In the genomic region with DNA sequence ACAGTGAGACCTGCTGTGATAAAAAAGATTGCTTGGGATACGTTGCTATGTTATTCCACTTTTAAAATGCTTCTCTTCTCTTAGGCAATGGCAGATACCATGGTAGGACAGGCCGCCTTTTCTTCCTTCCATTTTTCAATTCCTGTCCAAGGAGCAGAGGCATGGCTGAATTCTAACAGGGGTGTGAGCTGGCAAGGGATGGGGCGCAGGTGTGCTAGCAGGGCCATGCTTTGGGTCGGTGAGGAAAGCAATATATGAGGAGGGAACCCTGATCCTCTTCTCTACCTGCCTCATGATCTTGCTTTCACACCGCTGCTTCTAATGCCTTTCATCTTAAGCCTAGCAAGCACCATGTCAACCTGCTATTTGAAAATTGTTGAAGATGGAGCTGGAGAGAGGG, we compare ENCODE assay signal across 25 cellular contexts.
"Had no signal": no experiment of that assay in that cellular context is flagged by ENCODE, and none has a peak within 500 bp of the region (broad histone marks: within the 10 kb centered on the region; RNA-seq: fewer than 3 reads in every experiment).

No MANE protein-coding gene starts in this region.

- H3K36me3 ChIP-seq: colonic mucosa, esophagus squamous epithelium, gastrocnemius medialis, gastroesophageal sphincter, heart left ventricle, heart right ventricle had no signal

- H3K27me3 ChIP-seq: colonic mucosa, dorsolateral prefrontal cortex, gastrocnemius medialis, gastroesophageal sphincter, hepatocyte had no signal

- DNase-seq: colonic mucosa; cortex of kidney; dermis blood vessel endothelial cell; dorsolateral prefrontal cortex; effector CD4-positive, alpha-beta T cell; effector CD8-positive, alpha-beta T cell; effector memory CD4-positive, alpha-beta T cell; effector memory CD8-positive, alpha-beta T cell; endodermal cell; erythroblast; esophagus squamous epithelium; foreskin fibroblast; foreskin keratinocyte; foreskin melanocyte; gastrocnemius medialis; glutamatergic neuron; head of caudate nucleus; heart left ventricle; heart right ventricle had no signal

- H3K27ac ChIP-seq: colonic mucosa, coronary artery, dorsolateral prefrontal cortex, epithelial cell of prostate, esophagus squamous epithelium, foreskin keratinocyte, gastrocnemius medialis, gastroesophageal sphincter, heart left ventricle, heart right ventricle, hepatocyte had no signal

- H3K4me3 ChIP-seq: colonic mucosa, coronary artery, dorsolateral prefrontal cortex, esophagus squamous epithelium, gastrocnemius medialis, gastroesophageal sphincter, heart left ventricle, heart right ventricle, hepatocyte had no signal

- H3K9me3 Mint-ChIP-seq: effector memory CD8-positive, alpha-beta T cell had no signal

- H3K4me3 Mint-ChIP-seq: dendritic cell treated with granulocyte-macrophage colony-stimulating factor and Interleukin-4, amounts not matched to agents 40 ng/mL and 50 ng/mL, for 4 days; effector memory CD8-positive, alpha-beta T cell; endodermal cell had no signal

- H3K27ac Mint-ChIP-seq: dendritic cell treated with granulocyte-macrophage colony-stimulating factor and Interleukin-4, amounts not matched to agents 40 ng/mL and 50 ng/mL, for 4 days; effector memory CD8-positive, alpha-beta T cell; endodermal cell had no signal

- H3K4me1 ChIP-seq: colonic mucosa, esophagus squamous epithelium, foreskin keratinocyte, gastrocnemius medialis, gastroesophageal sphincter, heart left ventricle, heart right ventricle had no signal

- H3K9me3 ChIP-seq: colonic mucosa had no signal

- ATAC-seq: effector memory CD8-positive, alpha-beta T cell; esophagus mucosa; foreskin keratinocyte; gastrocnemius medialis; gastroesophageal sphincter; heart left ventricle; heart right ventricle had no signal
